Comparison of ENCODE assay signal across 7 cellular contexts in genomic region chr6:148698671-148699180, GRCh38. TPM values are rescaled to one million over a fixed set of nuclear protein-coding genes. Genes with fewer than 3 reads are reported as not detected.
"Had no signal": no experiment of that assay in that cellular context is flagged by ENCODE, and none has a peak within 500 bp of the region (broad histone marks: within the 10 kb centered on the region; RNA-seq: fewer than 3 reads in every experiment).

No MANE protein-coding gene starts in this region.

- H3K27ac Mint-ChIP-seq: GM23338, H9 had no signal

- H2AFZ ChIP-seq: GM23338 had no signal

- ATAC-seq: GM23338, HepG2, K562 had no signal

- H3K4me3 ChIP-seq: GM23338, K562 had no signal

- H3K4me3 Mint-ChIP-seq: GM23338, H9 had no signal

- DNase-seq: H9, HCEC 1CT, KG1 had no signal

- H3K4me2 ChIP-seq: GM23338 had no signal

- H3K27ac ChIP-seq: HL-60 had no signal

RNA-seq across cellular contexts. Expression of gene UST, which starts 48.1 kb away (rescaled TPM):
- polyA plus RNA-seq: HepG2 had no signal
